ENCODE assay signal across 9 cellular contexts in genomic region chrX:134999469-134999868, GRCh38. TPM values are rescaled to one million over a fixed set of nuclear protein-coding genes. Genes with fewer than 3 reads are reported as not detected.
DNase-seq lines count a peak whose midpoint lies in the region; ATAC-seq, FAIRE-seq and TF ChIP-seq lines count a peak whose summit lies in the region.
"Had no signal": no experiment of that assay in that cellular context is flagged by ENCODE, and none has a peak within 500 bp of the region (broad histone marks: within the 10 kb centered on the region; RNA-seq: fewer than 3 reads in every experiment).

No MANE protein-coding gene starts in this region.

- H3K4me1 ChIP-seq in endothelial cell of umbilical vein (ENCODE audit: control insufficient read depth, extremely low read depth, insufficient read depth, low read length): peaks cover 7% of the 10 kb centered on the region

- dilution Hi-C loops in endothelial cell of umbilical vein (cut with MboI; ENCODE audit: extremely low pct_ligation_motif_present, low sequenced_read_pairs): no loop called here

- no TSS peak for BruUV-seq in endothelial cell of umbilical vein (replicated peaks; lab: Mats Ljungman, UMichigan)

- no peaks in the 10 kb centered on the region for H3K9me1 ChIP-seq in endothelial cell of umbilical vein (replicated peaks; ENCODE audit: control insufficient read depth, extremely low read depth, insufficient read depth, low read length)

- no peaks in the 10 kb centered on the region for H3K9me3 ChIP-seq in endothelial cell of umbilical vein (replicated peaks; ENCODE audit: control insufficient read depth, insufficient read depth, low read length)

- H3K9ac ChIP-seq in endothelial cell of umbilical vein (replicated peaks; ENCODE audit: extremely low read depth, insufficient read depth, low read length): no peak overlapping the region

- peak overlapping the region; percentile 17 for H2AFZ ChIP-seq in endothelial cell of umbilical vein (ENCODE audit: low read depth, low read length)

- H3K27me3 ChIP-seq in endothelial cell of umbilical vein (ENCODE audit: control insufficient read depth in 2 of 2, insufficient read depth in 2 of 2, low read length in 2 of 2): no peaks in the 10 kb centered on the region

- no peaks in the 10 kb centered on the region for H3K36me3 ChIP-seq in endothelial cell of umbilical vein (ENCODE audit: control insufficient read depth in 2 of 2, extremely low read depth in 1 of 2, insufficient read depth in 2 of 2, low read length in 2 of 2)

- POLR2A ChIA-PET in endothelial cell of umbilical vein (lab: Charles Lee): no interaction called here

- ATAC-seq in HG03439 (IDR thresholded peaks at IDR 0.05; ENCODE audit: unreplicated experiment) (no peak), GM18519 (IDR thresholded peaks at IDR 0.05; ENCODE audit: low FRiP score, unreplicated experiment) (no peak)

- peak; percentile 41 for TF ChIP-seq CTCF in AG09319 (IDR thresholded peaks at IDR 0.05; ENCODE audit: low read depth, low read length)
- peak; percentile 11 for TF ChIP-seq CTCF in endothelial cell of umbilical vein (IDR thresholded peaks at IDR 0.05; ENCODE audit: extremely low read depth in 1 of 2, insufficient read depth in 1 of 2, low read depth in 1 of 2, low read length in 2 of 2)

- intact Hi-C loops in endothelial cell of umbilical vein (cut with micrococcal nuclease): loop anchor here (1.0 kb wide), 1 partner anchor 34 kb away; no protein-coding TSS in a partner anchor

- no peaks in the 10 kb centered on the region for H3K79me2 ChIP-seq in endothelial cell of umbilical vein (ENCODE audit: control insufficient read depth, insufficient read depth, low read length)

- CTCF ChIA-PET in endothelial cell of umbilical vein (lab: Charles Lee): interaction anchor here (1.0 to 2.3 kb wide), 3 partner anchors 31 to 36 kb away, joined by 3 to 7 read pairs (median 4); no protein-coding TSS in a partner anchor

- H3K27ac ChIP-seq in endothelial cell of umbilical vein (ENCODE audit: insufficient read depth, low read depth, low read length): no peak overlapping the region

- no peak for DNase-seq in AG09319 (ENCODE audit: extremely low read depth, low read depth)
- DNase-seq in H4 (ENCODE audit: low spot score): peak; percentile 35
- peak; percentile 61 for DNase-seq in NOMO-1 treated with DMSO at 0.1 percent for 48 hours (lab: John Stamatoyannopoulos, UW; ENCODE audit: unreplicated experiment)
- peak; percentile 62 for DNase-seq in endothelial cell of umbilical vein (ENCODE audit: low read depth, low spot score)
- DNase-seq in pons (ENCODE audit: low spot score): peak; percentile 20
- no peak for DNase-seq in retina
- DNase-seq: activated naive CD8-positive, alpha-beta T cell treated with anti-CD3 and anti-CD28 coated beads, Interleukin-2, amount 10 ng/mL, durations not matched to agents 7 days and 5 days had no signal

- no peak for TF ChIP-seq POLR2A in endothelial cell of umbilical vein (IDR thresholded peaks at IDR 0.05; ENCODE audit: low read depth, low read length)

- H4K20me1 ChIP-seq in endothelial cell of umbilical vein (replicated peaks; ENCODE audit: control insufficient read depth, extremely low read depth, insufficient read depth, low read length): no peaks in the 10 kb centered on the region

- FAIRE-seq in endothelial cell of umbilical vein (lab: Jason Lieb, UNC): no peak

- H3K4me2 ChIP-seq in endothelial cell of umbilical vein (ENCODE audit: insufficient read depth, low read length): no peak overlapping the region

- H3K4me3 ChIP-seq in endothelial cell of umbilical vein (replicated peaks in 1 of 3; ENCODE audit: insufficient read depth in 1 of 3, low read depth in 1 of 3, low read length in 3 of 3): no peak overlapping the region

TF ChIP-seq in endothelial cell of umbilical vein, 7 proteins besides CTCF, POLR2A, EP300 and RAD21:
- no peak for TF ChIP-seq MYC (IDR thresholded peaks at IDR 0.05; ENCODE audit: low read depth, low read length)
- TF ChIP-seq EZH2 (IDR thresholded peaks at IDR 0.05; ENCODE audit: borderline replicate concordance, low read depth, low read length, severe bottlenecking): no peak
- TF ChIP-seq GATA2 (IDR thresholded peaks at IDR 0.05; ENCODE audit: insufficient read depth, insufficient read length, low read depth, low read length): no peak
- TF ChIP-seq POLR2AphosphoS5 (IDR thresholded peaks at IDR 0.05; ENCODE audit: insufficient read depth, low read depth, low read length): no peak
- TF ChIP-seq MAX (IDR thresholded peaks at IDR 0.05; ENCODE audit: insufficient read depth, insufficient read length): no peak
- TF ChIP-seq FOS (IDR thresholded peaks at IDR 0.05; ENCODE audit: borderline replicate concordance, insufficient read depth, low read length): no peak
- TF ChIP-seq JUN (IDR thresholded peaks at IDR 0.05; ENCODE audit: borderline replicate concordance, insufficient read depth, insufficient read length, low read depth): no peak
TF ChIP-seq in endothelial cell of umbilical vein: peak in this region for 0.

RNA-seq across cellular contexts. Expression of gene SMIM10, which starts 8.7 kb away (rescaled TPM):
- 7.2 and 7.6 TPM in 2 replicates for total RNA-seq in H4 (2014; rRNA removed; shearing (Covaris generic))
- total RNA-seq in endothelial cell of umbilical vein: 1.3 and 2.7 TPM in 2 replicates
- 2.0 and 2.4 TPM in 2 replicates for polyA plus RNA-seq in endothelial cell of umbilical vein
- polyA plus RNA-seq in endothelial cell of umbilical vein (2011; cell fraction: cytosol; rRNA removed): 1.3 and 1.4 TPM in 2 replicates
- polyA plus RNA-seq in endothelial cell of umbilical vein (2011; cell fraction: nucleus; rRNA removed): 0.48 and 0.53 TPM in 2 replicates
- polyA plus RNA-seq in endothelial cell of umbilical vein (2012): 0.95 and 2.3 TPM in 2 replicates
- polyA minus RNA-seq in endothelial cell of umbilical vein: 0.34 and 0.55 TPM in 2 replicates
- 18.4 TPM for polyA minus RNA-seq in endothelial cell of umbilical vein (2011; cell fraction: cytosol; rRNA and poly(A)+ RNA removed)
- 0.29 TPM in 1 of 2 replicates, not detected in the other for polyA minus RNA-seq in endothelial cell of umbilical vein (2011; cell fraction: nucleus; rRNA and poly(A)+ RNA removed)

RNA-seq across cellular contexts. Expression of gene RTL8B, which starts 22.9 kb away (rescaled TPM):
- total RNA-seq in H4 (2014; rRNA removed; shearing (Covaris generic)): 22.1 and 22.9 TPM in 2 replicates
- total RNA-seq in endothelial cell of umbilical vein: 19.8 and 22.3 TPM in 2 replicates
- polyA plus RNA-seq in endothelial cell of umbilical vein: 15.4 and 16.2 TPM in 2 replicates
- 11.3 and 14.8 TPM in 2 replicates for polyA plus RNA-seq in endothelial cell of umbilical vein (2011; cell fraction: cytosol; rRNA removed)
- polyA plus RNA-seq in endothelial cell of umbilical vein (2011; cell fraction: nucleus; rRNA removed): 4.9 TPM in 2 replicates
- polyA plus RNA-seq in endothelial cell of umbilical vein (2012): 14.3 and 21.5 TPM in 2 replicates
- 6.6 and 6.7 TPM in 2 replicates for polyA minus RNA-seq in endothelial cell of umbilical vein
- polyA minus RNA-seq in endothelial cell of umbilical vein (2011; cell fraction: cytosol; rRNA and poly(A)+ RNA removed): not detected
- 3.9 and 4.6 TPM in 2 replicates for polyA minus RNA-seq in endothelial cell of umbilical vein (2011; cell fraction: nucleus; rRNA and poly(A)+ RNA removed)

RNA-seq across cellular contexts. Expression of gene RTL8C, which starts 32.7 kb away (rescaled TPM):
- 42.7 and 63.2 TPM in 2 replicates for total RNA-seq in H4 (2014; rRNA removed; shearing (Covaris generic))
- 139 and 143 TPM in 2 replicates for total RNA-seq in endothelial cell of umbilical vein
- polyA plus RNA-seq in endothelial cell of umbilical vein: 201 and 236 TPM in 2 replicates
- polyA plus RNA-seq in endothelial cell of umbilical vein (2011; cell fraction: cytosol; rRNA removed): 107 and 125 TPM in 2 replicates
- polyA plus RNA-seq in endothelial cell of umbilical vein (2011; cell fraction: nucleus; rRNA removed): 67.6 and 74.4 TPM in 2 replicates
- 180 and 337 TPM in 2 replicates for polyA plus RNA-seq in endothelial cell of umbilical vein (2012)
- polyA minus RNA-seq in endothelial cell of umbilical vein: 52.7 and 69.2 TPM in 2 replicates
- 21.2 TPM for polyA minus RNA-seq in endothelial cell of umbilical vein (2011; cell fraction: cytosol; rRNA and poly(A)+ RNA removed)
- polyA minus RNA-seq in endothelial cell of umbilical vein (2011; cell fraction: nucleus; rRNA and poly(A)+ RNA removed): 18.6 and 42.3 TPM in 2 replicates

RNA-seq across cellular contexts. Expression of gene RTL8A, which starts 52.5 kb away (rescaled TPM):
- total RNA-seq in H4 (2014; rRNA removed; shearing (Covaris generic)): 10.5 and 30.8 TPM in 2 replicates
- total RNA-seq in endothelial cell of umbilical vein: 47.6 and 48.7 TPM in 2 replicates
- polyA plus RNA-seq in endothelial cell of umbilical vein: 106 and 126 TPM in 2 replicates
- polyA plus RNA-seq in endothelial cell of umbilical vein (2011; cell fraction: cytosol; rRNA removed): 67.9 and 73.8 TPM in 2 replicates
- polyA plus RNA-seq in endothelial cell of umbilical vein (2011; cell fraction: nucleus; rRNA removed): 25.1 and 25.6 TPM in 2 replicates
- 93.4 and 108 TPM in 2 replicates for polyA plus RNA-seq in endothelial cell of umbilical vein (2012)
- 23.6 and 26.1 TPM in 2 replicates for polyA minus RNA-seq in endothelial cell of umbilical vein
- 27.3 TPM for polyA minus RNA-seq in endothelial cell of umbilical vein (2011; cell fraction: cytosol; rRNA and poly(A)+ RNA removed)
- 8.6 and 11.6 TPM in 2 replicates for polyA minus RNA-seq in endothelial cell of umbilical vein (2011; cell fraction: nucleus; rRNA and poly(A)+ RNA removed)

Comparison
In these comparisons a context has a peak if more than half of its experiments do, and no peak if none do; other contexts are left out.
1. DNase-seq: peak in H4 (single experiment), NOMO-1 treated with DMSO at 0.1 percent for 48 hours (single experiment), endothelial cell of umbilical vein (single experiment) and pons (single experiment); none in AG09319 (single experiment) and retina (single experiment).